In genomic region chr17:62927083-62927482, GRCh38 we compare ENCODE assay signal across 29 cellular contexts.
"Had no signal": no experiment of that assay in that cellular context is flagged by ENCODE, and none has a peak within 500 bp of the region (broad histone marks: within the 10 kb centered on the region; RNA-seq: fewer than 3 reads in every experiment).

No MANE protein-coding gene starts in this region.

- H3K4me3 Mint-ChIP-seq: stimulated activated effector memory CD8-positive, alpha-beta T cell treated with anti-CD3 and anti-CD28 coated beads, Interleukin-12 subunit alpha, Interleukin-12 subunit beta, amount 100 ng/mL, for 72 hours; stimulated activated memory B cell treated with anti-CD40 and anti-IgM and Interleukin-4, amounts not matched to agents 10 μg/mL and 1 μg/mL and 100 μg/mL, for 72 hours; stimulated activated naive B cell treated with anti-CD40 and anti-IgM and Interleukin-4, amounts not matched to agents 10 μg/mL and 1 μg/mL and 100 μg/mL, for 72 hours; stimulated activated naive CD8-positive, alpha-beta T cell treated with anti-CD3 and anti-CD28 coated beads, Interleukin-15, amount 100 ng/mL, for 72 hours; stimulated activated naive CD8-positive, alpha-beta T cell treated with anti-CD3 and anti-CD28 coated beads, Interleukin-15, Interleukin-2, amounts not matched to agents 100 ng/mL and 50 ng/mL, for 24 hours; type B pancreatic cell had no signal

- ATAC-seq: stimulated activated effector memory CD8-positive, alpha-beta T cell treated with anti-CD3 and anti-CD28 coated beads, Interleukin-12 subunit alpha, Interleukin-12 subunit beta, amount 100 ng/mL, for 72 hours; stimulated activated memory B cell treated with anti-CD40 and anti-IgM and Interleukin-4, amounts not matched to agents 10 μg/mL and 1 μg/mL and 100 μg/mL, for 72 hours; stimulated activated naive B cell treated with anti-CD40 and anti-IgM and Interleukin-4, amounts not matched to agents 10 μg/mL and 1 μg/mL and 100 μg/mL, for 72 hours; stimulated activated naive CD8-positive, alpha-beta T cell treated with anti-CD3 and anti-CD28 coated beads, Interleukin-15, amount 100 ng/mL, for 72 hours; stimulated activated naive CD8-positive, alpha-beta T cell treated with anti-CD3 and anti-CD28 coated beads, Interleukin-15, Interleukin-2, amounts not matched to agents 100 U/mL and 50 U/mL, for 24 hours; upper lobe of right lung had no signal

- H3K27me3 Mint-ChIP-seq: type B pancreatic cell had no signal

- H3K36me3 ChIP-seq: stomach, suprapubic skin, thoracic aorta, thyroid gland, tibial artery, tibial nerve, transverse colon, upper lobe of left lung, upper lobe of right lung, uterus, vagina had no signal

- H3K9me3 ChIP-seq: stomach, suprapubic skin, testis, thoracic aorta, thyroid gland, tibial artery, tibial nerve, transverse colon, upper lobe of left lung, upper lobe of right lung, uterus, vagina had no signal

- H3K4me1 Mint-ChIP-seq: stimulated activated effector memory CD8-positive, alpha-beta T cell treated with anti-CD3 and anti-CD28 coated beads, Interleukin-12 subunit alpha, Interleukin-12 subunit beta, amount 100 ng/mL, for 72 hours; stimulated activated memory B cell treated with anti-CD40 and anti-IgM and Interleukin-4, amounts not matched to agents 10 μg/mL and 1 μg/mL and 100 μg/mL, for 72 hours; stimulated activated naive B cell treated with anti-CD40 and anti-IgM and Interleukin-4, amounts not matched to agents 10 μg/mL and 1 μg/mL and 100 μg/mL, for 72 hours; stimulated activated naive CD8-positive, alpha-beta T cell treated with anti-CD3 and anti-CD28 coated beads, Interleukin-15, amount 100 ng/mL, for 72 hours had no signal

- H3K4me1 ChIP-seq: stomach, suprapubic skin, testis, thyroid gland, tibial artery, tibial nerve, transverse colon, upper lobe of left lung, uterus, vagina had no signal

- H3K9me3 Mint-ChIP-seq: stimulated activated effector memory CD8-positive, alpha-beta T cell treated with anti-CD3 and anti-CD28 coated beads, Interleukin-12 subunit alpha, Interleukin-12 subunit beta, amount 100 ng/mL, for 72 hours; stimulated activated memory B cell treated with anti-CD40 and anti-IgM and Interleukin-4, amounts not matched to agents 10 μg/mL and 1 μg/mL and 100 μg/mL, for 72 hours; stimulated activated naive B cell treated with anti-CD40 and anti-IgM and Interleukin-4, amounts not matched to agents 10 μg/mL and 1 μg/mL and 100 μg/mL, for 72 hours; stimulated activated naive CD8-positive, alpha-beta T cell treated with anti-CD3 and anti-CD28 coated beads, Interleukin-15, amount 100 ng/mL, for 72 hours; stimulated activated naive CD8-positive, alpha-beta T cell treated with anti-CD3 and anti-CD28 coated beads, Interleukin-15, Interleukin-2, amounts not matched to agents 100 ng/mL and 50 ng/mL, for 24 hours; type B pancreatic cell had no signal

- DNase-seq: stimulated activated CD4-positive, alpha-beta T cell treated with anti-CD3 and anti-CD28 coated beads, Interleukin-2, amount 100 ng/mL, for 48 hours; stimulated activated CD4-positive, alpha-beta T cell treated with anti-CD3 and anti-CD28 coated beads, Interleukin-4, amount 100 ng/mL, for 1 hour; stimulated activated CD4-positive, alpha-beta T cell treated with anti-CD3 and anti-CD28 coated beads, Interleukin-4, amount 100 ng/mL, for 24 hours; stimulated activated CD4-positive, alpha-beta T cell treated with anti-CD3 and anti-CD28 coated beads, Interleukin-4, amount 100 ng/mL, for 4 hours; stimulated activated CD8-positive, alpha-beta memory T cell treated with anti-CD3 and anti-CD28 coated beads, Interleukin-4, amount 100 ng/mL, for 48 hours; stimulated activated naive B cell treated with anti-CD40 and anti-IgM and Interleukin-4, amounts not matched to agents 10 μg/mL and 1 μg/mL and 100 μg/mL, for 72 hours; stimulated activated naive CD4-positive, alpha-beta T cell; stimulated activated naive CD4-positive, alpha-beta T cell treated with Interleukin-2 at 50 U/mL for 16 hours; stimulated activated naive CD8-positive, alpha-beta T cell treated with anti-CD3 and anti-CD28 coated beads, Interleukin-15, amount 100 ng/mL, for 72 hours; stimulated activated naive CD8-positive, alpha-beta T cell treated with anti-CD3 and anti-CD28 coated beads, Interleukin-15, Interleukin-2, amounts not matched to agents 100 U/mL and 50 U/mL, for 24 hours; stomach; substantia nigra; testis; thyroid gland; tibial artery; transverse colon; trophoblast cell; upper lobe of left lung; upper lobe of right lung; uterus had no signal

- H3K27ac ChIP-seq: stomach, suprapubic skin, testis, thoracic aorta, thyroid gland, tibial artery, tibial nerve, transverse colon, upper lobe of left lung, upper lobe of right lung, uterus, vagina had no signal

- H3K4me3 ChIP-seq: stomach, suprapubic skin, testis, thoracic aorta, thyroid gland, tibial artery, tibial nerve, transverse colon, upper lobe of left lung, upper lobe of right lung, uterus, vagina had no signal

- H3K27me3 ChIP-seq: stomach, suprapubic skin, testis, thyroid gland, tibial artery, tibial nerve, transverse colon, upper lobe of left lung, upper lobe of right lung, uterus, vagina had no signal

- H3K36me3 Mint-ChIP-seq: stimulated activated effector memory CD8-positive, alpha-beta T cell treated with anti-CD3 and anti-CD28 coated beads, Interleukin-12 subunit alpha, Interleukin-12 subunit beta, amount 100 ng/mL, for 72 hours; stimulated activated memory B cell treated with anti-CD40 and anti-IgM and Interleukin-4, amounts not matched to agents 10 μg/mL and 1 μg/mL and 100 μg/mL, for 72 hours; stimulated activated naive B cell treated with anti-CD40 and anti-IgM and Interleukin-4, amounts not matched to agents 10 μg/mL and 1 μg/mL and 100 μg/mL, for 72 hours; type B pancreatic cell had no signal

- H3K27ac Mint-ChIP-seq: stimulated activated effector memory CD8-positive, alpha-beta T cell treated with anti-CD3 and anti-CD28 coated beads, Interleukin-12 subunit alpha, Interleukin-12 subunit beta, amount 100 ng/mL, for 72 hours; stimulated activated memory B cell treated with anti-CD40 and anti-IgM and Interleukin-4, amounts not matched to agents 10 μg/mL and 1 μg/mL and 100 μg/mL, for 72 hours; stimulated activated naive B cell treated with anti-CD40 and anti-IgM and Interleukin-4, amounts not matched to agents 10 μg/mL and 1 μg/mL and 100 μg/mL, for 72 hours; stimulated activated naive CD8-positive, alpha-beta T cell treated with anti-CD3 and anti-CD28 coated beads, Interleukin-15, amount 100 ng/mL, for 72 hours; stimulated activated naive CD8-positive, alpha-beta T cell treated with anti-CD3 and anti-CD28 coated beads, Interleukin-15, Interleukin-2, amounts not matched to agents 100 ng/mL and 50 ng/mL, for 24 hours; type B pancreatic cell had no signal

- FAIRE-seq: urothelium cell line had no signal
